37 cellular contexts compared by ENCODE assay signal in the genomic region with DNA sequence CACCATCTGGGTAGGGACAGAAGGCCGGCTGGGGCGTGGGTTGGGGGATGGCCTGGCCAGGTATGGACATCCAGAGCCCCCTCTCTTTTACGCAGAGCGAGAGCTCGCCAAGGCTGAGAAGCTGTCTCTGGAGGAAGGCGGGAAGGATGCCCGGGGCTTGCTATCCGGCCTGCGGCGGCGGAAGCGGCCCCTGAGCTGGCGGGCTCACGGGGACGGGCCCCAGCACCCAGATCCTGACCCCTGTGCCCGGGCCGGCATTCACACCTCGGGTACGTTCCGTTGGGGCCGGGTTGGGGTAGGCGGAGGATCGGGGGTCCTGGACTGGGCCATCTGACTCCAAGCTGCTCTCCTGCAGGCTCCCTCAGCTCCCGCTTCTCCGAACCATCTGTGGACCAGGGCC. TPM values are rescaled to one million over a fixed set of nuclear protein-coding genes. Genes with fewer than 3 reads are reported as not detected.
"Had no signal": no experiment of that assay in that cellular context is flagged by ENCODE, and none has a peak within 500 bp of the region (broad histone marks: within the 10 kb centered on the region; RNA-seq: fewer than 3 reads in every experiment).

No MANE protein-coding gene starts in this region.

- H3K27me3 Mint-ChIP-seq: activated B cell treated with CpG ODN at 0.5 μM for 24 hours; activated CD4-positive, alpha-beta memory T cell treated with anti-CD3 and anti-CD28 coated beads for 36 hours; activated naive CD8-positive, alpha-beta T cell treated with anti-CD3 and anti-CD28 coated beads for 36 hours; activated T-helper 17 cell treated with anti-CD3 and anti-CD28 coated beads, Interleukin-2, amount 50 U/mL, for 72 hours had no signal

- ATAC-seq: activated T-helper 17 cell treated with anti-CD3 and anti-CD28 coated beads, Interleukin-2, amount 50 U/mL, for 72 hours; Right ventricle myocardium inferior had no signal

- H3K4me3 Mint-ChIP-seq: activated B cell treated with CpG ODN at 0.5 μM for 24 hours; activated CD4-positive, alpha-beta memory T cell treated with anti-CD3 and anti-CD28 coated beads for 36 hours; activated naive CD8-positive, alpha-beta T cell treated with anti-CD3 and anti-CD28 coated beads for 36 hours; activated T-cell treated with anti-CD3 and anti-CD28 coated beads, Interleukin-2, amount 50 U/mL, for 72 hours; activated T-helper 17 cell treated with anti-CD3 and anti-CD28 coated beads, Interleukin-2, amount 50 U/mL, for 72 hours had no signal

- H3K9me3 Mint-ChIP-seq: activated B cell treated with CpG ODN at 0.5 μM for 24 hours; activated CD4-positive, alpha-beta memory T cell treated with anti-CD3 and anti-CD28 coated beads for 36 hours; activated naive CD8-positive, alpha-beta T cell treated with anti-CD3 and anti-CD28 coated beads for 36 hours; activated T-cell treated with anti-CD3 and anti-CD28 coated beads, Interleukin-2, amount 50 U/mL, for 72 hours; activated T-helper 17 cell treated with anti-CD3 and anti-CD28 coated beads, Interleukin-2, amount 50 U/mL, for 72 hours had no signal

- H3K4me2 ChIP-seq: PC-9 had no signal

- H3K27me3 ChIP-seq: ascending aorta, cardiac muscle cell had no signal

- H2AFZ ChIP-seq: PC-9 had no signal

- H3K9me3 ChIP-seq: ascending aorta had no signal

- DNase-seq: activated B cell treated with CpG ODN at 0.5 μM for 24 hours; activated CD4-positive, alpha-beta memory T cell treated with anti-CD3 and anti-CD28 coated beads for 36 hours; activated CD4-positive, alpha-beta T cell treated with anti-CD3 and anti-CD28 coated beads for 4 hours; activated CD4-positive, alpha-beta T cell treated with anti-CD3 and anti-CD28 coated beads, Interleukin-2, amount 50 U/mL, for 1 hour; activated CD4-positive, CD25-positive, alpha-beta regulatory T cell treated with anti-CD3 and anti-CD28 coated beads, Interleukin-2, amount 50 U/mL, for 72 hours; activated CD8-positive, alpha-beta memory T cell treated with anti-CD3 and anti-CD28 coated beads, Interleukin-2, amount 50 U/mL, for 4 hours; activated effector memory CD4-positive, alpha-beta T cell treated with anti-CD3 and anti-CD28 coated beads, Interleukin-2, amount 50 U/mL, for 16 hours; activated naive CD4-positive, alpha-beta T cell; activated naive CD4-positive, alpha-beta T cell treated with anti-CD3 and anti-CD28 coated beads, Interleukin-2, amount 50 U/mL, for 16 hours; activated naive CD8-positive, alpha-beta T cell treated with anti-CD3 and anti-CD28 coated beads for 36 hours; activated T-cell treated with anti-CD3 and anti-CD28 coated beads for 4 hours; activated T-cell treated with anti-CD3 and anti-CD28 coated beads, Interleukin-2, amount 50 U/mL, for 72 hours; amygdala; Karpas-422; KBM-7; NCI-H1048; NCI-H1105 treated with DMSO at 0.1 percent for 48 hours; NCI-H1436; NCI-H1694; NCI-H1930; NCI-H2081 treated with DMSO at 0.1 percent for 48 hours; NCI-H345; NCI-H524 treated with DMSO at 0.1 percent for 48 hours; NK-92 treated with Interleukin-12 subunit alpha and Interleukin-12 subunit beta, amount 100 ng/mL, for 24 hours; PC-9; SW 1271; T-helper 1 cell; T-helper 2 cell; T-helper 9 cell had no signal

- H3K27ac Mint-ChIP-seq: activated B cell treated with CpG ODN at 0.5 μM for 24 hours; activated CD4-positive, alpha-beta memory T cell treated with anti-CD3 and anti-CD28 coated beads for 36 hours had no signal

- H3K27ac ChIP-seq: ascending aorta, cardiac muscle cell, PC-9, RWPE1, VCaP had no signal

- H3K4me3 ChIP-seq: ascending aorta, cardiac muscle cell, PC-9 had no signal

- H3K4me1 ChIP-seq: ascending aorta had no signal

RNA-seq across cellular contexts. Expression of a gene that starts 19.9 kb away (rescaled TPM):
- total RNA-seq: activated B cell treated with CpG ODN at 0.5 μM for 24 hours, MCF 10A, NCI-H460 had no signal
